ENCODE assay signal across 23 cellular contexts in the genomic region with DNA sequence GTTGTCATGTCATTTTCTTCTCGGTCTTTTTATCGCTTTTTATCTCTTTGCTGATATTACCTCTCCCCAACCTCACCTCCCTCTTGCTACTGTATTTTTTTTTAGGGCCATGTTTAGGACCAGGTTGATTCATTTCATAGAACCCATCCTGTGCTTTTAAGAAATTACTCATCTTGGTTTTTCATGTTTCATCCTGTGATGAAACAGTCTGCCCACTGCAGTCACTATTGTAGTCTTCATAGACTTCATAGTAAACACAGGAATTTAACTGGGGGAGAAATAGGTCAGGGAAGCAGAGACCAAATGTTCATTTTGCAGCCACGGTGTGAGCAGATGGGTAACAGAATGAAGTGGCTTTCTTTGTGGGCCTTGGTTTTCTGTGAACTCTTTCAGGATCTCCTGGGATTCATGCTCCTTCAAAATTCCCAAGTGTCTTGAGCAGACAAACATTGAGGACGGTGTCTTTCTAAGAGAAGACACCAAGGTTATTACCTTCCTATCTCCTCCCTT.
DNase-seq lines count a peak whose midpoint lies in the region; ATAC-seq and TF ChIP-seq lines count a peak whose summit lies in the region.
"Had no signal": no experiment of that assay in that cellular context is flagged by ENCODE, and none has a peak within 500 bp of the region (broad histone marks: within the 10 kb centered on the region; RNA-seq: fewer than 3 reads in every experiment).

No MANE protein-coding gene starts in this region.

- TF ChIP-seq CTCF in glutamatergic neuron (IDR thresholded peaks at IDR 0.05; ENCODE audit: partially characterized antibody, unreplicated experiment) (no peak), osteocyte (IDR thresholded peaks at IDR 0.05) (no peak)

- H3K36me3 Mint-ChIP-seq in glutamatergic neuron (ENCODE audit: unreplicated experiment) (peaks cover 9% of the 10 kb centered on the region), osteocyte (ENCODE audit: unreplicated experiment) (no peaks in the 10 kb centered on the region)
- H3K36me3 Mint-ChIP-seq: CD4-positive, alpha-beta memory T cell; mesothelial cell of epicardium had no signal

- H3K9me3 Mint-ChIP-seq in glutamatergic neuron (ENCODE audit: unreplicated experiment): peaks cover 10% of the 10 kb centered on the region
- peaks cover 17% of the 10 kb centered on the region for H3K9me3 Mint-ChIP-seq in osteocyte (ENCODE audit: unreplicated experiment)

- ATAC-seq in GM18867 (IDR thresholded peaks at IDR 0.05; ENCODE audit: unreplicated experiment) (peak; percentile 56), HG02759 (IDR thresholded peaks at IDR 0.05; ENCODE audit: unreplicated experiment) (peak; percentile 50)
- ATAC-seq: activated CD4-positive, CD25-positive, alpha-beta regulatory T cell treated with anti-CD3 and anti-CD28 coated beads, Interleukin-2, amount 50 U/mL, for 24 hours; heart left ventricle; left lobe of liver had no signal

- DNase-seq in NCI-H1694 (lab: John Stamatoyannopoulos, UW): peak; percentile 11
- DNase-seq in glutamatergic neuron: no peak
- DNase-seq in A172 (ENCODE audit: low spot score): no peak
- no peak for DNase-seq in osteocyte (ENCODE audit: extremely low spot score, unreplicated experiment)
- no peak for DNase-seq in activated CD8-positive, alpha-beta memory T cell treated with anti-CD3 and anti-CD28 coated beads for 24 hours
- DNase-seq: activated effector memory CD4-positive, alpha-beta T cell treated with anti-CD3 and anti-CD28 coated beads, Interleukin-2, amount 50 U/mL, for 16 hours; brain microvascular endothelial cell; CD4-positive, alpha-beta memory T cell; heart left ventricle; HFFc6; NCI-H1105 treated with DMSO at 0.1 percent for 48 hours; NCI-H2107; NCI-H526; RPMI8226; stimulated activated CD4-positive, alpha-beta T cell treated with anti-CD3 and anti-CD28 coated beads, Interleukin-1b, Interleukin-23, amount 100 ng/mL, for 48 hours; transverse colon had no signal

- H3K27ac Mint-ChIP-seq in glutamatergic neuron (ENCODE audit: unreplicated experiment) (peak overlapping the region; percentile 96), osteocyte (ENCODE audit: unreplicated experiment) (no peak overlapping the region)
- H3K27ac Mint-ChIP-seq: CD4-positive, alpha-beta memory T cell; HFFc6; mesothelial cell of epicardium; natural killer cell treated with Interleukin-12 subunit alpha and Interleukin-12 subunit beta and Interleukin-15 and Interleukin-18, amount 100 ng/mL, for 72 hours; stimulated activated naive CD8-positive, alpha-beta T cell treated with anti-CD3 and anti-CD28 coated beads, Interleukin-15, Interleukin-2, amounts not matched to agents 100 ng/mL and 50 ng/mL, for 24 hours had no signal

- H3K4me1 Mint-ChIP-seq in glutamatergic neuron (ENCODE audit: low read depth, unreplicated experiment) (peaks cover 30% of the 10 kb centered on the region), osteocyte (ENCODE audit: unreplicated experiment) (no peaks in the 10 kb centered on the region)
- H3K4me1 Mint-ChIP-seq: CD4-positive, alpha-beta memory T cell; mesothelial cell of epicardium had no signal

- H3K4me3 Mint-ChIP-seq in glutamatergic neuron (ENCODE audit: unreplicated experiment) (peak overlapping the region; percentile 73), osteocyte (ENCODE audit: unreplicated experiment) (no peak overlapping the region)
- H3K4me3 Mint-ChIP-seq: CD4-positive, alpha-beta memory T cell; HFFc6; mesothelial cell of epicardium; natural killer cell treated with Interleukin-12 subunit alpha and Interleukin-12 subunit beta and Interleukin-15 and Interleukin-18, amount 100 ng/mL, for 72 hours; stimulated activated naive CD8-positive, alpha-beta T cell treated with anti-CD3 and anti-CD28 coated beads, Interleukin-15, Interleukin-2, amounts not matched to agents 100 ng/mL and 50 ng/mL, for 24 hours had no signal

- peaks cover 3% of the 10 kb centered on the region for H3K27me3 Mint-ChIP-seq in glutamatergic neuron (ENCODE audit: unreplicated experiment)
- H3K27me3 Mint-ChIP-seq in osteocyte (ENCODE audit: unreplicated experiment): no peaks in the 10 kb centered on the region
- H3K27me3 Mint-ChIP-seq: CD4-positive, alpha-beta memory T cell; natural killer cell treated with Interleukin-12 subunit alpha and Interleukin-12 subunit beta and Interleukin-15 and Interleukin-18, amount 100 ng/mL, for 72 hours; stimulated activated naive CD8-positive, alpha-beta T cell treated with anti-CD3 and anti-CD28 coated beads, Interleukin-15, Interleukin-2, amounts not matched to agents 100 ng/mL and 50 ng/mL, for 24 hours had no signal
